ENCODE assay signal across 3 cellular contexts in the genomic region with DNA sequence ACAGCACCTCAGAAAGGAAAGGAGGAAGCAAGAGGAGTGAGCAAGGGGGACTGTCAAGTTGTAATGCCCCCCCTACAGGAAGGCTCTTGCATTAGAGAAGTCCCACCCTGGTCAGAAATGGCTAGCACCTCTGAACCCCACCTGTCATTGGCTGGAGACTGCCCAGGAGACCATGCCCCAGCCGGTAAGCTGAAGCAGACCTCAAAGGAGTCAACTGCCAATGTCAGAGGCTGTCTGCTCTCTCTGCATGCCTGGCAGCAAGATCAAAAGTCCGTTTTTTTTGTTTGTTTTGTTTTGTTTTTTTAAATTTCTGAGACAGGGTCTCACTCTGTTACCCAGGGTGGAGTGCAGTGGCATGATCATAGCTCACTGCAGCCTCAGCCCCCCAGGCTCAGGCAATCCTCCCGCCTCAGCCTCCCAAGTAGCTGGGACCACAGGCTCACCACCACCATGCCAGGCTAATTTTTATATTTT.
TF ChIP-seq lines count a peak whose summit lies in the region.

No MANE protein-coding gene starts in this region.

TF ChIP-seq in HEK293, 187 proteins besides CTCF, POLR2A, EP300 and RAD21:
- TF ChIP-seq, protein P1, sequence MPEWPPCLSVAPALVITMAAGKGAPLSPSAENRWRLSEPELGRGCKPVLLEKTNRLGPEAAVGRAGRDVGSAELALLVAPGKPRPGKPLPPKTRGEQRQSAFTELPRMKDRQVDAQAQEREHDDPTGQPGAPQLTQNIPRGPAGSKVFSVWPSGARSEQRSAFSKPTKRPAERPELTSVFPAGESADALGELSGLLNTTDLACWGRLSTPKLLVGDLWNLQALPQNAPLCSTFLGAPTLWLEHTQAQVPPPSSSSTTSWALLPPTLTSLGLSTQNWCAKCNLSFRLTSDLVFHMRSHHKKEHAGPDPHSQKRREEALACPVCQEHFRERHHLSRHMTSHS (tag by site-specific recombination; IDR thresholded peaks at IDR 0.05) = no peak
- TF ChIP-seq ZNF777 (tag by site-specific recombination; IDR thresholded peaks at IDR 0.05; ENCODE audit: borderline replicate concordance) = no peak
- TF ChIP-seq SP3 (tag by site-specific recombination; IDR thresholded peaks at IDR 0.05) = no peak
- no peak for TF ChIP-seq OVOL3 (tag by site-specific recombination; IDR thresholded peaks at IDR 0.05)
- TF ChIP-seq, protein P2, sequence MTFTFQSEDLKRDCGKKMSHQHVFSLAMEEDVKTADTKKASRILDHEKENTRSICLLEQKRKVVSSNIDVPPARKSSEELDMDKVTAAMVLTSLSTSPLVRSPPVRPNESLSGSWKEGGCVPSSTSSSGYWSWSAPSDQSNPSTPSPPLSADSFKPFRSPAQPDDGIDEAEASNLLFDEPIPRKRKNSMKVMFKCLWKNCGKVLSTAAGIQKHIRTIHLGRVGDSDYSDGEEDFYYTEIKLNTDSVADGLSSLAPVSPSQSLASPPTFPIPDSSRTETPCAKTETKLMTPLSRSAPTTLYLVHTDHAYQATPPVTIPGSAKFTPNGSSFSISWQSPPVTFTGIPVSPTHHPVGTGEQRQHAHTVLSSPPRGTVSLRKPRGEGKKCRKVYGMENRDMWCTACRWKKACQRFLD (tag by site-specific recombination; IDR thresholded peaks at IDR 0.05) = no peak
- TF ChIP-seq, protein P3, sequence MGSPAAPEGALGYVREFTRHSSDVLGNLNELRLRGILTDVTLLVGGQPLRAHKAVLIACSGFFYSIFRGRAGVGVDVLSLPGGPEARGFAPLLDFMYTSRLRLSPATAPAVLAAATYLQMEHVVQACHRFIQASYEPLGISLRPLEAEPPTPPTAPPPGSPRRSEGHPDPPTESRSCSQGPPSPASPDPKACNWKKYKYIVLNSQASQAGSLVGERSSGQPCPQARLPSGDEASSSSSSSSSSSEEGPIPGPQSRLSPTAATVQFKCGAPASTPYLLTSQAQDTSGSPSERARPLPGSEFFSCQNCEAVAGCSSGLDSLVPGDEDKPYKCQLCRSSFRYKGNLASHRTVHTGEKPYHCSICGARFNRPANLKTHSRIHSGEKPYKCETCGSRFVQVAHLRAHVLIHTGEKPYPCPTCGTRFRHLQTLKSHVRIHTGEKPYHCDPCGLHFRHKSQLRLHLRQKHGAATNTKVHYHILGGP (tag by site-specific recombination; IDR thresholded peaks at IDR 0.05) = no peak
- TF ChIP-seq ZNF843 (tag by site-specific recombination; IDR thresholded peaks at IDR 0.05) = no peak
- no peak for TF ChIP-seq ZEB2 (tag by site-specific recombination; IDR thresholded peaks at IDR 0.05)
- TF ChIP-seq, protein P4, sequence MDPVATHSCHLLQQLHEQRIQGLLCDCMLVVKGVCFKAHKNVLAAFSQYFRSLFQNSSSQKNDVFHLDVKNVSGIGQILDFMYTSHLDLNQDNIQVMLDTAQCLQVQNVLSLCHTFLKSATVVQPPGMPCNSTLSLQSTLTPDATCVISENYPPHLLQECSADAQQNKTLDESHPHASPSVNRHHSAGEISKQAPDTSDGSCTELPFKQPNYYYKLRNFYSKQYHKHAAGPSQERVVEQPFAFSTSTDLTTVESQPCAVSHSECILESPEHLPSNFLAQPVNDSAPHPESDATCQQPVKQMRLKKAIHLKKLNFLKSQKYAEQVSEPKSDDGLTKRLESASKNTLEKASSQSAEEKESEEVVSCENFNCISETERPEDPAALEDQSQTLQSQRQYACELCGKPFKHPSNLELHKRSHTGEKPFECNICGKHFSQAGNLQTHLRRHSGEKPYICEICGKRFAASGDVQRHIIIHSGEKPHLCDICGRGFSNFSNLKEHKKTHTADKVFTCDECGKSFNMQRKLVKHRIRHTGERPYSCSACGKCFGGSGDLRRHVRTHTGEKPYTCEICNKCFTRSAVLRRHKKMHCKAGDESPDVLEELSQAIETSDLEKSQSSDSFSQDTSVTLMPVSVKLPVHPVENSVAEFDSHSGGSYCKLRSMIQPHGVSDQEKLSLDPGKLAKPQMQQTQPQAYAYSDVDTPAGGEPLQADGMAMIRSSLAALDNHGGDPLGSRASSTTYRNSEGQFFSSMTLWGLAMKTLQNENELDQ (tag by site-specific recombination; IDR thresholded peaks at IDR 0.05; ENCODE audit: low read depth) = no peak
- no peak for TF ChIP-seq RBAK (tag by site-specific recombination; IDR thresholded peaks at IDR 0.05)

TF ChIP-seq in K562, 482 proteins besides CTCF, POLR2A, EP300 and RAD21 (continues in another document):
- TF ChIP-seq, protein P5, sequence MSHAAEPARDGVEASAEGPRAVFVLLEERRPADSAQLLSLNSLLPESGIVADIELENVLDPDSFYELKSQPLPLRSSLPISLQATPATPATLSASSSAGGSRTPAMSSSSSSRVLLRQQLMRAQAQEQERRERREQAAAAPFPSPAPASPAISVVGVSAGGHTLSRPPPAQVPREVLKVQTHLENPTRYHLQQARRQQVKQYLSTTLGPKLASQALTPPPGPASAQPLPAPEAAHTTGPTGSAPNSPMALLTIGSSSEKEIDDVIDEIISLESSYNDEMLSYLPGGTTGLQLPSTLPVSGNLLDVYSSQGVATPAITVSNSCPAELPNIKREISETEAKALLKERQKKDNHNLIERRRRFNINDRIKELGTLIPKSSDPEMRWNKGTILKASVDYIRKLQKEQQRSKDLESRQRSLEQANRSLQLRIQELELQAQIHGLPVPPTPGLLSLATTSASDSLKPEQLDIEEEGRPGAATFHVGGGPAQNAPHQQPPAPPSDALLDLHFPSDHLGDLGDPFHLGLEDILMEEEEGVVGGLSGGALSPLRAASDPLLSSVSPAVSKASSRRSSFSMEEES (CRISPR knock-in tag; IDR thresholded peaks at IDR 0.05) = no peak
- TF ChIP-seq, protein P6, sequence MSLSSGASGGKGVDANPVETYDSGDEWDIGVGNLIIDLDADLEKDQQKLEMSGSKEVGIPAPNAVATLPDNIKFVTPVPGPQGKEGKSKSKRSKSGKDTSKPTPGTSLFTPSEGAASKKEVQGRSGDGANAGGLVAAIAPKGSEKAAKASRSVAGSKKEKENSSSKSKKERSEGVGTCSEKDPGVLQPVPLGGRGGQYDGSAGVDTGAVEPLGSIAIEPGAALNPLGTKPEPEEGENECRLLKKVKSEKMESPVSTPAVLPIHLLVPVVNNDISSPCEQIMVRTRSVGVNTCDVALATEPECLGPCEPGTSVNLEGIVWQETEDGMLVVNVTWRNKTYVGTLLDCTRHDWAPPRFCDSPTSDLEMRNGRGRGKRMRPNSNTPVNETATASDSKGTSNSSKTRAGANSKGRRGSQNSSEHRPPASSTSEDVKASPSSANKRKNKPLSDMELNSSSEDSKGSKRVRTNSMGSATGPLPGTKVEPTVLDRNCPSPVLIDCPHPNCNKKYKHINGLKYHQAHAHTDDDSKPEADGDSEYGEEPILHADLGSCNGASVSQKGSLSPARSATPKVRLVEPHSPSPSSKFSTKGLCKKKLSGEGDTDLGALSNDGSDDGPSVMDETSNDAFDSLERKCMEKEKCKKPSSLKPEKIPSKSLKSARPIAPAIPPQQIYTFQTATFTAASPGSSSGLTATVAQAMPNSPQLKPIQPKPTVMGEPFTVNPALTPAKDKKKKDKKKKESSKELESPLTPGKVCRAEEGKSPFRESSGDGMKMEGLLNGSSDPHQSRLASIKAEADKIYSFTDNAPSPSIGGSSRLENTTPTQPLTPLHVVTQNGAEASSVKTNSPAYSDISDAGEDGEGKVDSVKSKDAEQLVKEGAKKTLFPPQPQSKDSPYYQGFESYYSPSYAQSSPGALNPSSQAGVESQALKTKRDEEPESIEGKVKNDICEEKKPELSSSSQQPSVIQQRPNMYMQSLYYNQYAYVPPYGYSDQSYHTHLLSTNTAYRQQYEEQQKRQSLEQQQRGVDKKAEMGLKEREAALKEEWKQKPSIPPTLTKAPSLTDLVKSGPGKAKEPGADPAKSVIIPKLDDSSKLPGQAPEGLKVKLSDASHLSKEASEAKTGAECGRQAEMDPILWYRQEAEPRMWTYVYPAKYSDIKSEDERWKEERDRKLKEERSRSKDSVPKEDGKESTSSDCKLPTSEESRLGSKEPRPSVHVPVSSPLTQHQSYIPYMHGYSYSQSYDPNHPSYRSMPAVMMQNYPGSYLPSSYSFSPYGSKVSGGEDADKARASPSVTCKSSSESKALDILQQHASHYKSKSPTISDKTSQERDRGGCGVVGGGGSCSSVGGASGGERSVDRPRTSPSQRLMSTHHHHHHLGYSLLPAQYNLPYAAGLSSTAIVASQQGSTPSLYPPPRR (CRISPR knock-in tag; IDR thresholded peaks at IDR 0.05; ENCODE audit: borderline replicate concordance) = no peak

TF ChIP-seq in HEK293T, 16 proteins besides CTCF, POLR2A, EP300 and RAD21:
- no peak for TF ChIP-seq LEF1 (IDR thresholded peaks at IDR 0.05; ENCODE audit: borderline replicate concordance)
- TF ChIP-seq ZNF384 (IDR thresholded peaks at IDR 0.05) = no peak
